In genomic region chr3:72262707-72263106, GRCh38 we compare ENCODE assay signal across 15 cellular contexts.
DNase-seq lines count a peak whose midpoint lies in the region; TF ChIP-seq lines count a peak whose summit lies in the region.
"Had no signal": no experiment of that assay in that cellular context is flagged by ENCODE, and none has a peak within 500 bp of the region (broad histone marks: within the 10 kb centered on the region; RNA-seq: fewer than 3 reads in every experiment).

No MANE protein-coding gene starts in this region.

- H3K4me3 Mint-ChIP-seq in brain (no peak overlapping the region), nephron (no peak overlapping the region)
- H3K4me3 Mint-ChIP-seq: CD4-positive, CD25-positive, alpha-beta regulatory T cell; CD8-positive, alpha-beta T cell; GM23338; H9 had no signal

- H3K27me3 Mint-ChIP-seq in brain (peaks cover 6% of the 10 kb centered on the region), nephron (ENCODE audit: low read depth) (peaks cover 37% of the 10 kb centered on the region)

- no peak for TF ChIP-seq CTCF in brain (conservative IDR thresholded peaks at IDR 0.05)
- TF ChIP-seq CTCF in nephron (IDR thresholded peaks at IDR 0.05; ENCODE audit: unreplicated experiment in 3 of 3) = no peak

- H3K27ac Mint-ChIP-seq in brain (peak overlapping the region in 3 of 5 experiments; percentile 7 to 76 (median 47)), nephron (peak overlapping the region; percentile 0 to 2 (median 1))
- H3K27ac Mint-ChIP-seq: CD8-positive, alpha-beta T cell; GM23338; H9 had no signal

- DNase-seq in left kidney (ENCODE audit: low read depth, low spot score) (peak; percentile 21), C1 segment of cervical spinal cord (lab: John Stamatoyannopoulos, UW) (no peak), pons (ENCODE audit: low spot score) (no peak), DMS53 (lab: John Stamatoyannopoulos, UW) (no peak)
- DNase-seq: Caco-2; CD4-positive, CD25-positive, alpha-beta regulatory T cell; CD8-positive, alpha-beta T cell; DMS153; DMS79; EL; GDM1; H9 had no signal

- H3K9me3 Mint-ChIP-seq in brain = peaks cover 0 to 12% (median 0%) of the 10 kb centered on the region in 5 experiments
- H3K9me3 Mint-ChIP-seq in nephron = no peaks in the 10 kb centered on the region
- H3K9me3 Mint-ChIP-seq: GM23338, H9 had no signal

- H3K36me3 Mint-ChIP-seq in brain (no peaks in the 10 kb centered on the region), nephron (ENCODE audit: low read depth) (no peaks in the 10 kb centered on the region)
- H3K36me3 Mint-ChIP-seq: CD8-positive, alpha-beta T cell had no signal

- H3K4me1 Mint-ChIP-seq in brain (peaks cover 54% of the 10 kb centered on the region), nephron (peaks cover 33% of the 10 kb centered on the region)
